In genomic region chr10:98264378-98265065, GRCh38 we compare ENCODE assay signal across 15 cellular contexts. TPM values are rescaled to one million over a fixed set of nuclear protein-coding genes. Genes with fewer than 3 reads are reported as not detected.
"Had no signal": no experiment of that assay in that cellular context is flagged by ENCODE, and none has a peak within 500 bp of the region (broad histone marks: within the 10 kb centered on the region; RNA-seq: fewer than 3 reads in every experiment).

No MANE protein-coding gene starts in this region.

- DNase-seq: activated naive CD8-positive, alpha-beta T cell treated with anti-CD3 and anti-CD28 coated beads, Interleukin-2, amount 10 ng/mL, durations not matched to agents 7 days and 5 days; activated T-cell treated with anti-CD3 and anti-CD28 coated beads, Interleukin-2, amount 50 U/mL, for 48 hours; anterior cingulate cortex; foreskin melanocyte; heart right ventricle; islet precursor cell; sigmoid colon; stimulated activated CD4-positive, alpha-beta T cell treated with anti-CD3 and anti-CD28 coated beads, Interleukin-2, amount 100 ng/mL, for 24 hours; stimulated activated naive B cell treated with anti-CD40 and anti-IgM and Interleukin-4, amounts not matched to agents 10 μg/mL and 1 μg/mL and 100 μg/mL, for 72 hours; T-helper 2 cell had no signal

- H3K9me3 ChIP-seq: heart right ventricle, sigmoid colon, tibial nerve had no signal

- ATAC-seq: activated CD4-positive, CD25-positive, alpha-beta regulatory T cell treated with anti-CD3 and anti-CD28 coated beads, Interleukin-2, amount 50 U/mL, for 24 hours; heart right ventricle; left lobe of liver; stimulated activated naive B cell treated with anti-CD40 and anti-IgM and Interleukin-4, amounts not matched to agents 10 μg/mL and 1 μg/mL and 100 μg/mL, for 72 hours had no signal

- H3K9me3 Mint-ChIP-seq: activated naive CD8-positive, alpha-beta T cell treated with anti-CD3 and anti-CD28 coated beads, Interleukin-2, amount 10 ng/mL, durations not matched to agents 7 days and 5 days; memory B cell; nephron; stimulated activated naive B cell treated with anti-CD40 and anti-IgM and Interleukin-4, amounts not matched to agents 10 μg/mL and 1 μg/mL and 100 μg/mL, for 72 hours had no signal

- H3K27ac Mint-ChIP-seq: activated naive CD8-positive, alpha-beta T cell treated with anti-CD3 and anti-CD28 coated beads, Interleukin-2, amount 10 ng/mL, durations not matched to agents 7 days and 5 days; memory B cell; stimulated activated naive B cell treated with anti-CD40 and anti-IgM and Interleukin-4, amounts not matched to agents 10 μg/mL and 1 μg/mL and 100 μg/mL, for 72 hours had no signal

- H3K36me3 ChIP-seq: heart right ventricle had no signal

- H3K36me3 Mint-ChIP-seq: activated naive CD8-positive, alpha-beta T cell treated with anti-CD3 and anti-CD28 coated beads, Interleukin-2, amount 10 ng/mL, durations not matched to agents 7 days and 5 days had no signal

- H3K4me3 ChIP-seq: heart right ventricle, sigmoid colon, tibial nerve had no signal

- H3K27ac ChIP-seq: heart right ventricle, sigmoid colon had no signal

- H3K4me3 Mint-ChIP-seq: activated naive CD8-positive, alpha-beta T cell treated with anti-CD3 and anti-CD28 coated beads, Interleukin-2, amount 10 ng/mL, durations not matched to agents 7 days and 5 days; memory B cell; stimulated activated naive B cell treated with anti-CD40 and anti-IgM and Interleukin-4, amounts not matched to agents 10 μg/mL and 1 μg/mL and 100 μg/mL, for 72 hours had no signal

- H3K27me3 ChIP-seq: sigmoid colon, tibial nerve had no signal

RNA-seq across cellular contexts. Expression of gene LOXL4, which starts 3.5 kb away (rescaled TPM):
- total RNA-seq: activated naive CD8-positive, alpha-beta T cell treated with anti-CD3 and anti-CD28 coated beads, Interleukin-2, amount 10 ng/mL, durations not matched to agents 7 days and 5 days had no signal
